In genomic region chr7:27161721-27162547, GRCh38 we compare ENCODE assay signal across 11 cellular contexts. TPM values are rescaled to one million over a fixed set of nuclear protein-coding genes. Genes with fewer than 3 reads are reported as not detected.
DNase-seq lines count a peak whose midpoint lies in the region; ATAC-seq, FAIRE-seq and TF ChIP-seq lines count a peak whose summit lies in the region.
"Had no signal": no experiment of that assay in that cellular context is flagged by ENCODE, and none has a peak within 500 bp of the region (broad histone marks: within the 10 kb centered on the region; RNA-seq: fewer than 3 reads in every experiment).

No MANE protein-coding gene starts in this region.

- TF ChIP-seq CTCF in AG10803 (conservative IDR thresholded peaks at IDR 0.05; ENCODE audit: low read length) (no peak), HFFc6 (IDR thresholded peaks at IDR 0.05) (no peak), H1 (IDR thresholded peaks at IDR 0.05; ENCODE audit: control extremely low read depth in 1 of 3, insufficient read depth in 1 of 3, low read depth in 1 of 3, low read length in 3 of 3) (no peak)

- H3K4ac ChIP-seq in H1 (replicated peaks; ENCODE audit: insufficient read length, low read depth, low read length) (no peak overlapping the region), neuronal stem cell (ENCODE audit: low read length) (no peak overlapping the region)

- no peak for FAIRE-seq in H1 (lab: Jason Lieb, UNC)

- peaks cover 33% of the 10 kb centered on the region for H3K36me3 Mint-ChIP-seq in HFFc6 (ENCODE audit: low read depth)
- H3K36me3 Mint-ChIP-seq: CD8-positive, alpha-beta T cell had no signal

- TF ChIP-seq POLR2A in H1 (IDR thresholded peaks at IDR 0.05; ENCODE audit: control extremely low read depth in 1 of 2, low read depth in 2 of 2, low read length in 2 of 2) = no peak

- peaks cover 7% of the 10 kb centered on the region for H3K27me3 Mint-ChIP-seq in HFFc6 (ENCODE audit: insufficient read depth)

- H3K79me2 ChIP-seq in H1 (ENCODE audit: control insufficient read depth in 1 of 2, insufficient read depth in 2 of 2, low read length in 2 of 2) = no peaks in the 10 kb centered on the region

- no peak overlapping the region for H3K4me2 ChIP-seq in H1 (ENCODE audit: insufficient read depth in 1 of 2, low read depth in 2 of 2, low read length in 2 of 2)
- no peak overlapping the region for H3K4me2 ChIP-seq in neuronal stem cell (ENCODE audit: insufficient read depth, low read length, poor library complexity, severe bottlenecking)

- H3K18ac ChIP-seq in H1 (ENCODE audit: extremely low read depth, low read length) (no peak overlapping the region), neuronal stem cell (ENCODE audit: low read length) (no peak overlapping the region)

- no peak for TF ChIP-seq EP300 in H1 (IDR thresholded peaks at IDR 0.05; ENCODE audit: borderline replicate concordance in 1 of 2, low read depth in 2 of 2, low read length in 2 of 2)

- ATAC-seq in HG03565 (IDR thresholded peaks at IDR 0.05; ENCODE audit: unreplicated experiment) = no peak

- H3K27me3 ChIP-seq in H1 (replicated peaks in 1 of 4; ENCODE audit: control insufficient read depth in 3 of 4, extremely low read depth in 1 of 4, insufficient read depth in 3 of 4, low read length in 3 of 4) = peaks cover 98 to 100% (median 99%) of the 10 kb centered on the region in 4 experiments
- H3K27me3 ChIP-seq in neuronal stem cell (ENCODE audit: control insufficient read depth in 3 of 3, insufficient read depth in 3 of 3, low read depth in 1 of 3, low read length in 3 of 3) = peaks cover 75 to 97% (median 95%) of the 10 kb centered on the region in 3 experiments

- H3K23ac ChIP-seq in H1 (ENCODE audit: insufficient read length) = no peak overlapping the region
- H3K23ac ChIP-seq in neuronal stem cell (ENCODE audit: low read depth, low read length, poor library complexity) = peak overlapping the region; percentile 91

- H3K79me1 ChIP-seq in H1 (ENCODE audit: low read depth, low read length) (no peaks in the 10 kb centered on the region), neuronal stem cell (ENCODE audit: low read depth, low read length) (peaks cover 2% of the 10 kb centered on the region)

- POLR2A ChIA-PET in H1 (lab: Charles Lee; ENCODE audit: partially characterized antibody) = no interaction called here

- H3K14ac ChIP-seq in H1 (ENCODE audit: insufficient read length) = no peak overlapping the region
- H3K14ac ChIP-seq in neuronal stem cell (ENCODE audit: low read length) = no peak overlapping the region

- CTCF ChIA-PET in H1 (lab: Charles Lee; ENCODE audit: partially characterized antibody) = interaction anchor here (0.7 to 4.4 kb wide), 18 partner anchors 12 to 792 kb away, joined by 3 to 80 read pairs (median 5); partner anchors contain the start of genes HOXA3, HOXA5 and HOXA6

- H3K27ac ChIP-seq in H1 (ENCODE audit: low read depth, low read length) (no peak overlapping the region), neuronal stem cell (replicated peaks; ENCODE audit: low read length) (no peak overlapping the region)

- H2BK20ac ChIP-seq in H1 (ENCODE audit: low read length) = no peak overlapping the region

- H3K9me3 ChIP-seq in H1 (ENCODE audit: insufficient read depth in 2 of 2, low read depth in 1 of 2, low read length in 1 of 2) (peaks cover 0 to 6% of the 10 kb centered on the region in 2 experiments; a peak in 1 of 4 replicates), neuronal stem cell (replicated peaks in 1 of 2; ENCODE audit: control insufficient read depth in 2 of 2, insufficient read depth in 1 of 2, low read depth in 1 of 2, low read length in 2 of 2) (peaks cover 23 to 40% of the 10 kb centered on the region in 2 donors)

- no peak overlapping the region for H3K9ac ChIP-seq in H1 (replicated peaks in 1 of 4; ENCODE audit: extremely low read depth in 1 of 4, low read depth in 3 of 4, low read length in 3 of 4)
- no peak overlapping the region for H3K9ac ChIP-seq in neuronal stem cell (ENCODE audit: low read depth, low read length, poor library complexity)

- no peak for DNase-seq in AG10803 (ENCODE audit: low read depth)
- DNase-seq in HFFc6 = no peak
- peak in 1 of 2 experiments; percentile 57 for DNase-seq in H1 (ENCODE audit: low read depth in 1 of 2, low spot score in 2 of 2)
- no peak for DNase-seq in neuronal stem cell (ENCODE audit: low spot score)
- DNase-seq in GDM1 (lab: John Stamatoyannopoulos, UW) = no peak
- DNase-seq in HPDE6-E6E7 (ENCODE audit: extremely low spot score) = no peak
- DNase-seq in OCI-M2 (lab: John Stamatoyannopoulos, UW; ENCODE audit: unreplicated experiment) = no peak
- DNase-seq: effector CD4-positive, alpha-beta T cell had no signal

- H2AK5ac ChIP-seq in H1 (ENCODE audit: low read depth, low read length) = no peak overlapping the region
- no peak overlapping the region for H2AK5ac ChIP-seq in neuronal stem cell (ENCODE audit: low read depth, low read length)

- no peak overlapping the region for H3K56ac ChIP-seq in H1 (replicated peaks; ENCODE audit: insufficient read length, low read depth, low read length)

- H3K23me2 ChIP-seq in H1 (ENCODE audit: low read depth, low read length) = no peaks in the 10 kb centered on the region

- H3K4me3 ChIP-seq in AG10803 (ENCODE audit: low read length) (peak overlapping the region; percentile 87), H1 (ENCODE audit: extremely low read depth in 1 of 4, insufficient read depth in 2 of 4, low read depth in 3 of 4, low read length in 4 of 4) (no peak overlapping the region), neuronal stem cell (ENCODE audit: low read length in 2 of 2) (no peak overlapping the region)

- H3K9me3 Mint-ChIP-seq in HFFc6 = no peaks in the 10 kb centered on the region
- H3K9me3 Mint-ChIP-seq: CD8-positive, alpha-beta T cell; T-helper 1 cell treated with Interleukin-12 subunit alpha and Interleukin-12 subunit beta and Interleukin-4 antibody, amounts not matched to agents 30 μg/mL and 1 μg/mL, for 36 hours had no signal

- no peak for TF ChIP-seq RAD21 in H1 (IDR thresholded peaks at IDR 0.05 in 1 of 2, conservative IDR thresholded peaks at IDR 0.05 in 1 of 2; ENCODE audit: low read depth in 2 of 2, low read length in 2 of 2)

- H3K4me1 ChIP-seq in H1 (replicated peaks in 1 of 4; ENCODE audit: control insufficient read depth in 3 of 4, insufficient read depth in 4 of 4, low read length in 3 of 4) = no peaks in the 10 kb centered on the region; a peak in 4 of 7 replicates
- no peaks in the 10 kb centered on the region for H3K4me1 ChIP-seq in neuronal stem cell (ENCODE audit: control insufficient read depth in 2 of 2, insufficient read depth in 1 of 2, low read depth in 1 of 2, low read length in 2 of 2)

- no peak overlapping the region for H4K5ac ChIP-seq in H1 (ENCODE audit: insufficient read length, low read depth, low read length)

- H2BK15ac ChIP-seq in H1 (ENCODE audit: low read length) = no peak overlapping the region
- H2BK15ac ChIP-seq in neuronal stem cell (ENCODE audit: low read length) = no peak overlapping the region

- H2BK120ac ChIP-seq in H1 (replicated peaks; ENCODE audit: low read depth, low read length) = no peak overlapping the region
- H2BK120ac ChIP-seq in neuronal stem cell (ENCODE audit: low read depth, low read length) = no peak overlapping the region

- H2BK5ac ChIP-seq in H1 (ENCODE audit: low read depth, low read length) = no peak overlapping the region
- peak overlapping the region; percentile 82 for H2BK5ac ChIP-seq in neuronal stem cell (ENCODE audit: low read length)

- H2BK12ac ChIP-seq in H1 (ENCODE audit: low read depth, low read length) = no peak overlapping the region
- H2BK12ac ChIP-seq in neuronal stem cell (ENCODE audit: low read length) = no peak overlapping the region

- H3K4me1 Mint-ChIP-seq in HFFc6 (ENCODE audit: low read depth) = peaks cover 4% of the 10 kb centered on the region

- H3K4me3 Mint-ChIP-seq in HFFc6 = peak overlapping the region; percentile 96

- H2AFZ ChIP-seq in H1 (ENCODE audit: low read length) (no peak overlapping the region), neuronal stem cell (ENCODE audit: low read length) (peak overlapping the region; percentile 69)

- peaks cover 18 to 31% of the 10 kb centered on the region in 2 experiments for H4K20me1 ChIP-seq in H1 (replicated peaks in 1 of 2; ENCODE audit: control insufficient read depth in 1 of 2, insufficient read depth in 2 of 2, low read length in 2 of 2)

- peak overlapping the region; percentile 99 for H3K27ac Mint-ChIP-seq in HFFc6
- H3K27ac Mint-ChIP-seq: CD8-positive, alpha-beta T cell; T-helper 1 cell treated with Interleukin-12 subunit alpha and Interleukin-12 subunit beta and Interleukin-4 antibody, amounts not matched to agents 30 μg/mL and 1 μg/mL, for 36 hours had no signal

- no peak overlapping the region for H4K91ac ChIP-seq in H1 (replicated peaks; ENCODE audit: insufficient read length, low read length)
- no peak overlapping the region for H4K91ac ChIP-seq in neuronal stem cell (ENCODE audit: low read depth, low read length, poor library complexity)

- H3K36me3 ChIP-seq in H1 (ENCODE audit: control insufficient read depth in 2 of 4, insufficient read depth in 4 of 4, low read length in 3 of 4) = peaks cover 0 to 24% (median 0%) of the 10 kb centered on the region in 4 experiments; a peak in 1 of 8 replicates
- no peaks in the 10 kb centered on the region for H3K36me3 ChIP-seq in neuronal stem cell (replicated peaks in 1 of 2; ENCODE audit: control insufficient read depth in 2 of 2, insufficient read depth in 2 of 2, low read length in 2 of 2)

- no peak overlapping the region for H4K8ac ChIP-seq in H1 (ENCODE audit: extremely low read depth, insufficient read depth, low read length)
- H4K8ac ChIP-seq in neuronal stem cell (ENCODE audit: low read depth, low read length) = no peak overlapping the region

- 24% methylated on average over 26 of the region's 30 CpGs; no CpG with 5 or more reads in 1 of the 2 experiments for WGBS in H1 (ENCODE audit: extremely low coverage in 1 of 2, insufficient coverage in 1 of 2, insufficient read length in 1 of 2, insufficient replicate concordance in 2 of 2, low coverage in 1 of 2, low lambda C conversion rate in 2 of 2, missing lambda C conversion rate in 1 of 2), 2 experiments
- WGBS in neuronal stem cell (ENCODE audit: extremely low coverage in 2 of 2, insufficient read length in 2 of 2, insufficient replicate concordance in 1 of 2), 2 donors = no CpG with 5 or more reads among the region's 30 CpGs

RNA-seq across cellular contexts. Expression of gene HOXA9, which starts 3.4 kb away (rescaled TPM):
- total RNA-seq in HFFc6 (2021; fragmentation: NEBNext Ultra II Directional; extraction: Animal tissue kit (Norgen Biotek cat#: 25700)) = 10 to 100 TPM; 25.2 to 37.0 (median 26.7) TPM
- not detected in 2 replicates for total RNA-seq in H1 (2021; fragmentation: NEBNext Ultra II Directional; extraction: Animal tissue kit (Norgen Biotek cat#: 25700))
- not detected in 2 replicates for polyA plus RNA-seq in H1 (2011; rRNA removed)
- polyA plus RNA-seq in H1 (2011; cell fraction: cytosol; rRNA removed) = not detected
- polyA plus RNA-seq in H1 (2011; cell fraction: nucleus; rRNA removed) = not detected
- not detected in 4 replicates for polyA plus RNA-seq in H1 (2012, experiment 1 of 2)
- polyA plus RNA-seq in H1 (2012, experiment 2 of 2) = not detected
- polyA plus RNA-seq in H1 (2013, experiment 1 of 2) = not detected
- not detected for polyA plus RNA-seq in H1 (2013, experiment 2 of 2)
- polyA minus RNA-seq in H1 (2011; rRNA and poly(A)+ RNA removed) = not detected in 2 replicates
- polyA minus RNA-seq in H1 (2011; cell fraction: cytosol; rRNA and poly(A)+ RNA removed) = not detected
- polyA minus RNA-seq in H1 (2011; cell fraction: nucleus; rRNA and poly(A)+ RNA removed) = not detected
- polyA plus RNA-seq in neuronal stem cell (2013, experiment 1 of 2) = not detected
- not detected for polyA plus RNA-seq in neuronal stem cell (2013, experiment 2 of 2)
- total RNA-seq: CD8-positive, alpha-beta T cell had no signal

RNA-seq across cellular contexts. Expression of gene HOXA7, which starts 5.5 kb away (rescaled TPM):
- 1 to 10 TPM; 6.2 to 8.2 (median 6.8) TPM for total RNA-seq in HFFc6 (2021; fragmentation: NEBNext Ultra II Directional; extraction: Animal tissue kit (Norgen Biotek cat#: 25700))
- not detected in 2 replicates for total RNA-seq in H1 (2021; fragmentation: NEBNext Ultra II Directional; extraction: Animal tissue kit (Norgen Biotek cat#: 25700))
- 0.03 TPM in 1 of 2 replicates, not detected in the other for polyA plus RNA-seq in H1 (2011; rRNA removed)
- not detected for polyA plus RNA-seq in H1 (2011; cell fraction: cytosol; rRNA removed)
- not detected for polyA plus RNA-seq in H1 (2011; cell fraction: nucleus; rRNA removed)
- polyA plus RNA-seq in H1 (2012, experiment 1 of 2) = not detected in 4 replicates
- polyA plus RNA-seq in H1 (2012, experiment 2 of 2) = not detected
- 0.02 TPM for polyA plus RNA-seq in H1 (2013, experiment 1 of 2)
- 0.02 TPM for polyA plus RNA-seq in H1 (2013, experiment 2 of 2)
- polyA minus RNA-seq in H1 (2011; rRNA and poly(A)+ RNA removed) = not detected in 2 replicates
- not detected for polyA minus RNA-seq in H1 (2011; cell fraction: cytosol; rRNA and poly(A)+ RNA removed)
- polyA minus RNA-seq in H1 (2011; cell fraction: nucleus; rRNA and poly(A)+ RNA removed) = not detected
- not detected for polyA plus RNA-seq in neuronal stem cell (2013, experiment 1 of 2)
- polyA plus RNA-seq in neuronal stem cell (2013, experiment 2 of 2) = not detected
- total RNA-seq: CD8-positive, alpha-beta T cell had no signal

RNA-seq across cellular contexts. Expression of gene HOXA3, which starts 9.6 kb away (rescaled TPM):
- total RNA-seq in HFFc6 (2021; fragmentation: NEBNext Ultra II Directional; extraction: Animal tissue kit (Norgen Biotek cat#: 25700)) = 1 to 10 TPM in 3 of 6 experiments, under 1 TPM in 3; 0.33 to 1.9 (median 1.1) TPM
- total RNA-seq in H1 (2021; fragmentation: NEBNext Ultra II Directional; extraction: Animal tissue kit (Norgen Biotek cat#: 25700)) = not detected in 2 replicates
- not detected in 2 replicates for polyA plus RNA-seq in H1 (2011; rRNA removed)
- not detected for polyA plus RNA-seq in H1 (2011; cell fraction: cytosol; rRNA removed)
- not detected for polyA plus RNA-seq in H1 (2011; cell fraction: nucleus; rRNA removed)
- not detected in 4 replicates for polyA plus RNA-seq in H1 (2012, experiment 1 of 2)
- polyA plus RNA-seq in H1 (2012, experiment 2 of 2) = not detected
- polyA plus RNA-seq in H1 (2013, experiment 1 of 2) = not detected
- polyA plus RNA-seq in H1 (2013, experiment 2 of 2) = not detected
- polyA minus RNA-seq in H1 (2011; rRNA and poly(A)+ RNA removed) = not detected in 2 replicates
- polyA minus RNA-seq in H1 (2011; cell fraction: cytosol; rRNA and poly(A)+ RNA removed) = not detected
- polyA minus RNA-seq in H1 (2011; cell fraction: nucleus; rRNA and poly(A)+ RNA removed) = not detected
- polyA plus RNA-seq in neuronal stem cell (2013, experiment 1 of 2) = not detected
- polyA plus RNA-seq in neuronal stem cell (2013, experiment 2 of 2) = not detected
- total RNA-seq: CD8-positive, alpha-beta T cell had no signal

RNA-seq across cellular contexts. Expression of gene HOXA10, which starts 12.2 kb away (rescaled TPM):
- 10 to 100 TPM; 38.9 to 43.5 (median 41.1) TPM for total RNA-seq in HFFc6 (2021; fragmentation: NEBNext Ultra II Directional; extraction: Animal tissue kit (Norgen Biotek cat#: 25700))
- total RNA-seq in H1 (2021; fragmentation: NEBNext Ultra II Directional; extraction: Animal tissue kit (Norgen Biotek cat#: 25700)) = not detected in 2 replicates
- not detected in 2 replicates for polyA plus RNA-seq in H1 (2011; rRNA removed)
- not detected for polyA plus RNA-seq in H1 (2011; cell fraction: cytosol; rRNA removed)
- not detected for polyA plus RNA-seq in H1 (2011; cell fraction: nucleus; rRNA removed)
- polyA plus RNA-seq in H1 (2012, experiment 1 of 2) = not detected in 4 replicates
- polyA plus RNA-seq in H1 (2012, experiment 2 of 2) = not detected
- not detected for polyA plus RNA-seq in H1 (2013, experiment 1 of 2)
- polyA plus RNA-seq in H1 (2013, experiment 2 of 2) = not detected
- not detected in 2 replicates for polyA minus RNA-seq in H1 (2011; rRNA and poly(A)+ RNA removed)
- polyA minus RNA-seq in H1 (2011; cell fraction: cytosol; rRNA and poly(A)+ RNA removed) = not detected
- polyA minus RNA-seq in H1 (2011; cell fraction: nucleus; rRNA and poly(A)+ RNA removed) = not detected
- not detected for polyA plus RNA-seq in neuronal stem cell (2013, experiment 1 of 2)
- not detected for polyA plus RNA-seq in neuronal stem cell (2013, experiment 2 of 2)
- total RNA-seq: CD8-positive, alpha-beta T cell had no signal

RNA-seq across cellular contexts. Expression of gene HOXA6, which starts 14.4 kb away (rescaled TPM):
- 1 to 10 TPM; 2.3 to 3.8 (median 2.8) TPM for total RNA-seq in HFFc6 (2021; fragmentation: NEBNext Ultra II Directional; extraction: Animal tissue kit (Norgen Biotek cat#: 25700))
- not detected in 2 replicates for total RNA-seq in H1 (2021; fragmentation: NEBNext Ultra II Directional; extraction: Animal tissue kit (Norgen Biotek cat#: 25700))
- not detected in 2 replicates for polyA plus RNA-seq in H1 (2011; rRNA removed)
- not detected for polyA plus RNA-seq in H1 (2011; cell fraction: cytosol; rRNA removed)
- polyA plus RNA-seq in H1 (2011; cell fraction: nucleus; rRNA removed) = not detected
- polyA plus RNA-seq in H1 (2012, experiment 1 of 2) = not detected in 4 replicates
- polyA plus RNA-seq in H1 (2012, experiment 2 of 2) = not detected
- not detected for polyA plus RNA-seq in H1 (2013, experiment 1 of 2)
- not detected for polyA plus RNA-seq in H1 (2013, experiment 2 of 2)
- not detected in 2 replicates for polyA minus RNA-seq in H1 (2011; rRNA and poly(A)+ RNA removed)
- polyA minus RNA-seq in H1 (2011; cell fraction: cytosol; rRNA and poly(A)+ RNA removed) = not detected
- polyA minus RNA-seq in H1 (2011; cell fraction: nucleus; rRNA and poly(A)+ RNA removed) = not detected
- polyA plus RNA-seq in neuronal stem cell (2013, experiment 1 of 2) = not detected
- polyA plus RNA-seq in neuronal stem cell (2013, experiment 2 of 2) = not detected
- total RNA-seq: CD8-positive, alpha-beta T cell had no signal

Comparison
In these comparisons a context has a peak if more than half of its experiments do, and no peak if none do; other contexts are left out.
1. RNA of gene HOXA9, which starts 3.4 kb away (total RNA-seq): 25.2 to 37.0 TPM in HFFc6; not detected in H1; every median in the first group is over 10 times any median in the second.